Comparison of ENCODE assay signal across 9 cellular contexts in genomic region chr10:114403545-114404161, GRCh38. TPM values are rescaled to one million over a fixed set of nuclear protein-coding genes. Genes with fewer than 3 reads are reported as not detected.
A peak's percentile ranks its signal among the peaks of the same experiment; 100 is the strongest.
DNase-seq lines count a peak whose midpoint lies in the region; FAIRE-seq and TF ChIP-seq lines count a peak whose summit lies in the region.
"Had no signal": no experiment of that assay in that cellular context is flagged by ENCODE, and none has a peak within 500 bp of the region (broad histone marks: within the 10 kb centered on the region; RNA-seq: fewer than 3 reads in every experiment).

No MANE protein-coding gene starts in this region.

- H3K9ac ChIP-seq in HUES48 (ENCODE audit: low read depth, low read length) (no peak overlapping the region), endodermal cell (ENCODE audit: extremely low read depth, low read length, poor library complexity, severe bottlenecking) (no peak overlapping the region)

- no peaks in the 10 kb centered on the region for H3K9me3 Mint-ChIP-seq in endodermal cell

- H3K27me3 ChIP-seq in HUES48 (ENCODE audit: control insufficient read depth, insufficient read depth, low read length) (peaks cover 55% of the 10 kb centered on the region), endodermal cell (ENCODE audit: control insufficient read depth, insufficient read depth, low read length, poor library complexity, severe bottlenecking) (peaks cover 71% of the 10 kb centered on the region), muscle layer of duodenum (ENCODE audit: low read depth, low read length) (no peaks in the 10 kb centered on the region)

- H3K27ac ChIP-seq in HUES48 (ENCODE audit: low read depth, low read length) = no peak overlapping the region
- no peak overlapping the region for H3K27ac ChIP-seq in endodermal cell (ENCODE audit: low read depth, low read length)
- peak overlapping the region; percentile 53 for H3K27ac ChIP-seq in muscle layer of duodenum (ENCODE audit: low read length)

- peak overlapping the region; percentile 64 for H3K4me3 Mint-ChIP-seq in endodermal cell

- DNase-seq in 8988T (peak; percentile 47), endodermal cell (peak; percentile 87), putamen (ENCODE audit: low spot score) (no peak), COR-L47 (lab: John Stamatoyannopoulos, UW) (no peak), Ammon's horn (ENCODE audit: low spot score) (no peak), urothelium cell line (ENCODE audit: low spot score) (no peak)

- H3K27me3 Mint-ChIP-seq in endodermal cell (ENCODE audit: insufficient read depth) = peaks cover 77% of the 10 kb centered on the region

- H3K4me1 ChIP-seq in HUES48 (ENCODE audit: control insufficient read depth, insufficient read depth, low read length) = peaks cover 15% of the 10 kb centered on the region
- H3K4me1 ChIP-seq in endodermal cell (ENCODE audit: control insufficient read depth, insufficient read depth, low read length) = peaks cover 1% of the 10 kb centered on the region
- peaks cover 6 to 43% of the 10 kb centered on the region in 2 donors for H3K4me1 ChIP-seq in muscle layer of duodenum (ENCODE audit: control insufficient read depth in 1 of 2, insufficient read depth in 2 of 2, low read length in 2 of 2)

- H3K36me3 ChIP-seq in HUES48 (ENCODE audit: control insufficient read depth, insufficient read depth, low read length) (no peaks in the 10 kb centered on the region), endodermal cell (ENCODE audit: control insufficient read depth, insufficient read depth, low read length) (no peaks in the 10 kb centered on the region), muscle layer of duodenum (ENCODE audit: control insufficient read depth in 1 of 2, insufficient read depth in 2 of 2, low read length in 2 of 2) (no peaks in the 10 kb centered on the region)

- FAIRE-seq in urothelium cell line (lab: Jason Lieb, UNC) = no peak
- FAIRE-seq: islet of Langerhans had no signal

- H3K9me3 ChIP-seq in HUES48 (ENCODE audit: control insufficient read depth, insufficient read depth, low read length) = no peaks in the 10 kb centered on the region
- H3K9me3 ChIP-seq in endodermal cell (ENCODE audit: control insufficient read depth, low read length) = no peaks in the 10 kb centered on the region
- H3K9me3 ChIP-seq in muscle layer of duodenum (ENCODE audit: control insufficient read depth in 1 of 2, low read length in 2 of 2) = no peaks in the 10 kb centered on the region

- H3K4me1 Mint-ChIP-seq in endodermal cell = peaks cover 19% of the 10 kb centered on the region

- peak; percentile 60 for TF ChIP-seq CTCF in endodermal cell (conservative IDR thresholded peaks at IDR 0.05)

- WGBS in endodermal cell (ENCODE audit: insufficient coverage in 1 of 2, insufficient read length in 1 of 2), 2 experiments = 0% methylated on average over 7 to 44 of the region's 44 CpGs

- H3K4me3 ChIP-seq in HUES48 (ENCODE audit: low read depth, low read length) = peak overlapping the region; percentile 66
- peak overlapping the region; percentile 71 for H3K4me3 ChIP-seq in endodermal cell (ENCODE audit: low read length)
- peak overlapping the region; percentile 75 to 78 for H3K4me3 ChIP-seq in muscle layer of duodenum (ENCODE audit: low read depth in 1 of 2, low read length in 2 of 2)

- no peak overlapping the region for H3K27ac Mint-ChIP-seq in endodermal cell

- no peaks in the 10 kb centered on the region for H3K36me3 Mint-ChIP-seq in endodermal cell (ENCODE audit: low read depth)

RNA-seq across cellular contexts. Expression of gene AFAP1L2, which starts 0.6 kb away (rescaled TPM):
- total RNA-seq in endodermal cell = 1 to 10 TPM; 1.5 to 2.2 TPM
- polyA plus RNA-seq in endodermal cell (2013, experiment 1 of 2) = 4.6 TPM
- polyA plus RNA-seq in endodermal cell (2013, experiment 2 of 2) = 3.9 TPM

Comparison
In these comparisons a context has a peak if more than half of its experiments do, and no peak if none do; other contexts are left out.
1. DNase-seq: peak in 8988T (single experiment) and endodermal cell (single experiment); none in putamen (single experiment), COR-L47 (single experiment), Ammon's horn (single experiment) and urothelium cell line (single experiment).
2. Peak in every context shown above with its lines, with median percentiles within 50 percentile points of each other: H3K4me3 ChIP-seq.